22 cellular contexts compared by ENCODE assay signal in genomic region chr20:10137533-10137932, GRCh38.
"Had no signal": no experiment of that assay in that cellular context is flagged by ENCODE, and none has a peak within 500 bp of the region (broad histone marks: within the 10 kb centered on the region; RNA-seq: fewer than 3 reads in every experiment).

No MANE protein-coding gene starts in this region.

- H3K27me3 ChIP-seq: neural progenitor cell, tibial artery had no signal

- DNase-seq: activated CD4-positive, alpha-beta memory T cell treated with anti-CD3 and anti-CD28 coated beads, Interleukin-2, amount 10 ng/mL, durations not matched to agents 7 days and 5 days; activated CD4-positive, alpha-beta T cell treated with anti-CD3 and anti-CD28 coated beads, Interleukin-2, amount 10 ng/mL, durations not matched to agents 24 days and 14 days; activated effector memory CD4-positive, alpha-beta T cell treated with Interleukin-2 at 50 U/mL for 16 hours; activated naive CD4-positive, alpha-beta T cell treated with anti-CD3 and anti-CD28 coated beads for 36 hours; activated naive CD8-positive, alpha-beta T cell treated with anti-CD3 and anti-CD28 coated beads, Interleukin-2, amount 10 ng/mL, durations not matched to agents 7 days and 5 days; activated T-cell treated with anti-CD3 and anti-CD28 coated beads, Interleukin-2, amount 50 U/mL, for 72 hours; amygdala; effector CD4-positive, alpha-beta T cell; erythroblast; foreskin melanocyte; glutamatergic neuron; hypothalamus; left cardiac atrium; naive thymus-derived CD8-positive, alpha-beta T cell; stimulated activated CD4-positive, alpha-beta T cell treated with anti-CD3 and anti-CD28 coated beads, Interleukin-12 subunit alpha, Interleukin-12 subunit beta, amount 100 ng/mL, for 4 hours; substantia nigra; T-cell; tibial artery had no signal

- FAIRE-seq: islet of Langerhans had no signal

- H3K4me2 ChIP-seq: neural progenitor cell had no signal

- ATAC-seq: activated CD4-positive, CD25-positive, alpha-beta regulatory T cell treated with anti-CD3 and anti-CD28 coated beads, Interleukin-2, amount 50 U/mL, for 24 hours; activated T-cell treated with anti-CD3 and anti-CD28 coated beads, Interleukin-2, amount 50 U/mL, for 72 hours; naive thymus-derived CD8-positive, alpha-beta T cell; T-cell had no signal

- H3K36me3 ChIP-seq: neural progenitor cell, tibial artery had no signal

- H3K4me1 ChIP-seq: neural progenitor cell, tibial artery had no signal

- H2AFZ ChIP-seq: neural progenitor cell had no signal

- H3K4me3 ChIP-seq: neural progenitor cell, tibial artery had no signal

- H3K9ac ChIP-seq: neural progenitor cell had no signal

- H3K27ac ChIP-seq: neural progenitor cell, tibial artery, VCaP had no signal

- H3K9me3 ChIP-seq: tibial artery had no signal
